8 cellular contexts compared by ENCODE assay signal in genomic region chr19:4246767-4247593, GRCh38. TPM values are rescaled to one million over a fixed set of nuclear protein-coding genes. Genes with fewer than 3 reads are reported as not detected.
A peak's percentile ranks its signal among the peaks of the same experiment; 100 is the strongest.
DNase-seq lines count a peak whose midpoint lies in the region; ATAC-seq and TF ChIP-seq lines count a peak whose summit lies in the region.

YJU2 (plus strand) TSS chr19:4247080; CDS start chr19:4247147, 67 bp downstream.

- peaks cover 25% of the 10 kb centered on the region for H3K79me2 ChIP-seq in DOHH2 (ENCODE audit: control insufficient read depth, low read length)

- TF ChIP-seq POLR2A in Peyer's patch (IDR thresholded peaks at IDR 0.05), result peak in 1 of 2 donors; percentile 75
- no peak for TF ChIP-seq POLR2A in esophagus muscularis mucosa (IDR thresholded peaks at IDR 0.05; ENCODE audit: low read depth)

- H3K27ac ChIP-seq in DOHH2 (ENCODE audit: low read depth, low read length) (peak within 1 kb of the TSS; percentile 84), KOPT-K1 (ENCODE audit: low read depth, low read length, poor library complexity, severe bottlenecking) (peak within 1 kb of the TSS; percentile 90), Peyer's patch (peak within 1 kb of the TSS; percentile 85 to 96 (median 93)), esophagus muscularis mucosa (replicated peaks in 1 of 4) (peak within 1 kb of the TSS; percentile 87 to 97 (median 93)), muscle layer of duodenum (ENCODE audit: low read length) (peak within 1 kb of the TSS; percentile 99)

- H3K9me3 ChIP-seq in DOHH2 (ENCODE audit: control insufficient read depth, insufficient read depth, low read length), result no peaks in the 10 kb centered on the region
- H3K9me3 ChIP-seq in KOPT-K1 (ENCODE audit: insufficient read depth, low read length, poor library complexity, severe bottlenecking), result peaks cover 3% of the 10 kb centered on the region
- no peaks in the 10 kb centered on the region for H3K9me3 ChIP-seq in Peyer's patch
- peaks cover 0 to 4% (median 2%) of the 10 kb centered on the region in 4 donors for H3K9me3 ChIP-seq in esophagus muscularis mucosa
- no peaks in the 10 kb centered on the region for H3K9me3 ChIP-seq in muscle layer of duodenum (ENCODE audit: control insufficient read depth in 1 of 2, low read length in 2 of 2)

- intact Hi-C loops in esophagus muscularis mucosa (cut with DNase I), result no loop called here

- DNase-seq in Peyer's patch (peak; percentile 98 to 99 (median 99)), esophagus muscularis mucosa (ENCODE audit: extremely low spot score) (peak; percentile 100)
- peak; percentile 98 for DNase-seq in activated T-cell treated with anti-CD3 and anti-CD28 coated beads, Interleukin-2, amount 50 U/mL, for 48 hours
- DNase-seq in stimulated activated CD8-positive, alpha-beta memory T cell treated with anti-CD3 and anti-CD28 coated beads, Interleukin-7, amount 100 ng/mL, for 4 hours (ENCODE audit: low read depth in 2 of 2), result peak; percentile 98 to 99

- 1% methylated on average over 45 of the region's 45 CpGs for WGBS in esophagus muscularis mucosa

- H3K4me1 ChIP-seq in DOHH2 (ENCODE audit: control insufficient read depth, low read length) (peaks cover 33% of the 10 kb centered on the region), Peyer's patch (peaks cover 0 to 10% (median 4%) of the 10 kb centered on the region in 4 donors), esophagus muscularis mucosa (peaks cover 6 to 20% (median 15%) of the 10 kb centered on the region in 4 donors), muscle layer of duodenum (ENCODE audit: control insufficient read depth in 1 of 2, insufficient read depth in 2 of 2, low read length in 2 of 2) (peaks cover 0 to 9% of the 10 kb centered on the region in 2 donors)

- peak within 1 kb of the TSS; percentile 88 for H3K4me3 ChIP-seq in DOHH2 (ENCODE audit: low read length)
- peak within 1 kb of the TSS; percentile 52 to 75 (median 60) for H3K4me3 ChIP-seq in Peyer's patch
- peak within 1 kb of the TSS; percentile 62 to 83 (median 72) for H3K4me3 ChIP-seq in esophagus muscularis mucosa
- peak within 1 kb of the TSS; percentile 68 to 93 for H3K4me3 ChIP-seq in muscle layer of duodenum (ENCODE audit: low read depth in 1 of 2, low read length in 2 of 2)

- H3K36me3 ChIP-seq in DOHH2 (ENCODE audit: control insufficient read depth, low read length) (peaks cover 38% of the 10 kb centered on the region), KOPT-K1 (ENCODE audit: insufficient read depth, low read length) (peaks cover 34% of the 10 kb centered on the region), Peyer's patch (peaks cover 0 to 32% (median 0%) of the 10 kb centered on the region in 3 donors), esophagus muscularis mucosa (peaks cover 31 to 37% (median 32%) of the 10 kb centered on the region in 4 donors), muscle layer of duodenum (ENCODE audit: control insufficient read depth in 1 of 2, insufficient read depth in 2 of 2, low read length in 2 of 2) (peaks cover 24 to 34% of the 10 kb centered on the region in 2 donors)

- H3K27me3 ChIP-seq in DOHH2 (ENCODE audit: control insufficient read depth, low read length) (no peaks in the 10 kb centered on the region), Peyer's patch (no peaks in the 10 kb centered on the region), esophagus muscularis mucosa (no peaks in the 10 kb centered on the region), muscle layer of duodenum (ENCODE audit: low read depth, low read length) (no peaks in the 10 kb centered on the region)

- 0 out of 2 replicates have a peak, but pooled peaks cover 8% of the 10 kb centered on the region for H4K20me1 ChIP-seq in DOHH2 (ENCODE audit: control insufficient read depth, insufficient read depth, low read depth, low read length)

- 0 out of 2 replicates have a peak, but pooled peaks cover 3% of the 10 kb centered on the region for H3F3A ChIP-seq in DOHH2 (ENCODE audit: control insufficient read depth, insufficient read depth)

- no peak for TF ChIP-seq EP300 in esophagus muscularis mucosa (IDR thresholded peaks at IDR 0.05)

- TF ChIP-seq CTCF in DOHH2 (IDR thresholded peaks at IDR 0.05; ENCODE audit: low read depth, low read length, poor library complexity, severe bottlenecking), result peak; percentile 90
- TF ChIP-seq CTCF in Peyer's patch (IDR thresholded peaks at IDR 0.05), result peak in 5 of 6 experiments; percentile 33 to 52 (median 42)
- peak; percentile 25 to 55 (median 37) for TF ChIP-seq CTCF in esophagus muscularis mucosa (IDR thresholded peaks at IDR 0.05)

- H3K9me2 ChIP-seq in DOHH2 (replicated peaks; ENCODE audit: control insufficient read depth, low read length), result no peaks in the 10 kb centered on the region

- H3K4me2 ChIP-seq in DOHH2 (ENCODE audit: low read length), result peak within 1 kb of the TSS; percentile 83

- ATAC-seq in GM21786 (IDR thresholded peaks at IDR 0.05; ENCODE audit: unreplicated experiment), result peak; percentile 87

RNA-seq across cellular contexts. Expression of gene YJU2, which starts in this region (rescaled TPM):
- total RNA-seq in Peyer's patch, result 10 to 100 TPM in 3 of 4 donors, 1 to 10 TPM in 1; 8.9 to 33.8 (median 24.1) TPM
- total RNA-seq in esophagus muscularis mucosa, result 10 to 100 TPM; 17.0 to 29.1 (median 26.4) TPM

Comparison
In these comparisons a context has a peak if more than half of its experiments do, and no peak if none do; other contexts are left out.
1. Peak in every context shown above with its lines: DNase-seq, ATAC-seq, H3K4me3 ChIP-seq and H3K27ac ChIP-seq.
2. CTCF ChIP-seq: peak in every context shown above with its lines; median percentile 90 in DOHH2; 42 in Peyer's patch; 37 in esophagus muscularis mucosa.